Comparison of ENCODE assay signal across 27 cellular contexts in genomic region chr18:36895606-36896005, GRCh38.
"Had no signal": no experiment of that assay in that cellular context is flagged by ENCODE, and none has a peak within 500 bp of the region (broad histone marks: within the 10 kb centered on the region; RNA-seq: fewer than 3 reads in every experiment).

No MANE protein-coding gene starts in this region.

- H3K27ac ChIP-seq: left lung, lower lobe of right lung, right atrium auricular region, right lobe of liver, tibial nerve, uterus had no signal

- FAIRE-seq: islet of Langerhans had no signal

- ATAC-seq: left colon; left lung; lower lobe of right lung; natural killer cell; right lobe of liver; stimulated activated memory B cell treated with anti-CD40 and anti-IgM and Interleukin-4, amounts not matched to agents 10 μg/mL and 1 μg/mL and 100 μg/mL, for 72 hours; stimulated activated naive CD8-positive, alpha-beta T cell treated with anti-CD3 and anti-CD28 coated beads, Interleukin-15, amount 100 ng/mL, for 72 hours had no signal

- H3K36me3 Mint-ChIP-seq: natural killer cell had no signal

- H3K4me1 Mint-ChIP-seq: immature natural killer cell; mesothelial cell of epicardium; naive B cell; natural killer cell; stimulated activated memory B cell treated with anti-CD40 and anti-IgM and Interleukin-4, amounts not matched to agents 10 μg/mL and 1 μg/mL and 100 μg/mL, for 72 hours; stimulated activated naive CD8-positive, alpha-beta T cell treated with anti-CD3 and anti-CD28 coated beads, Interleukin-15, amount 100 ng/mL, for 72 hours had no signal

- H3K27ac Mint-ChIP-seq: immature natural killer cell; mesothelial cell of epicardium; naive B cell; natural killer cell; progenitor cell of endocrine pancreas; stimulated activated memory B cell treated with anti-CD40 and anti-IgM and Interleukin-4, amounts not matched to agents 10 μg/mL and 1 μg/mL and 100 μg/mL, for 72 hours; type B pancreatic cell had no signal

- H3K9me3 Mint-ChIP-seq: stimulated activated memory B cell treated with anti-CD40 and anti-IgM and Interleukin-4, amounts not matched to agents 10 μg/mL and 1 μg/mL and 100 μg/mL, for 72 hours; stimulated activated naive CD8-positive, alpha-beta T cell treated with anti-CD3 and anti-CD28 coated beads, Interleukin-15, amount 100 ng/mL, for 72 hours; type B pancreatic cell had no signal

- H3K9me3 ChIP-seq: ovary, right lobe of liver had no signal

- H3K27me3 Mint-ChIP-seq: naive B cell; progenitor cell of endocrine pancreas; stimulated activated memory B cell treated with anti-CD40 and anti-IgM and Interleukin-4, amounts not matched to agents 10 μg/mL and 1 μg/mL and 100 μg/mL, for 72 hours; stimulated activated naive CD8-positive, alpha-beta T cell treated with anti-CD3 and anti-CD28 coated beads, Interleukin-15, amount 100 ng/mL, for 72 hours; type B pancreatic cell had no signal

- H3K27me3 ChIP-seq: left lung, ovary, right atrium auricular region, right lobe of liver, tibial nerve, uterus had no signal

- H3K4me3 Mint-ChIP-seq: immature natural killer cell; mesothelial cell of epicardium; natural killer cell; stimulated activated memory B cell treated with anti-CD40 and anti-IgM and Interleukin-4, amounts not matched to agents 10 μg/mL and 1 μg/mL and 100 μg/mL, for 72 hours; stimulated activated naive CD8-positive, alpha-beta T cell treated with anti-CD3 and anti-CD28 coated beads, Interleukin-15, amount 100 ng/mL, for 72 hours; type B pancreatic cell had no signal

- DNase-seq: hypothalamus; immature natural killer cell; kidney; left colon; left lung; lower lobe of right lung; mammary epithelial cell; mesenchymal stem cell; naive B cell; natural killer cell; ovary; right lobe of liver; stimulated activated CD4-positive, alpha-beta T cell treated with anti-CD3 and anti-CD28 coated beads, Interleukin-1b, Interleukin-23, amount 100 ng/mL, for 48 hours; stimulated activated CD4-positive, alpha-beta T cell treated with anti-CD3 and anti-CD28 coated beads, Interleukin-2, amount 100 ng/mL, for 48 hours; stimulated activated CD4-positive, alpha-beta T cell treated with anti-CD3 and anti-CD28 coated beads, Interleukin-4, amount 100 ng/mL, for 4 hours; stimulated activated CD8-positive, alpha-beta memory T cell treated with anti-CD3 and anti-CD28 coated beads, Interleukin-4, amount 100 ng/mL, for 48 hours; stimulated activated naive CD4-positive, alpha-beta T cell treated with Interleukin-2 at 50 U/mL for 16 hours; stimulated activated naive CD8-positive, alpha-beta T cell treated with anti-CD3 and anti-CD28 coated beads, Interleukin-15, amount 100 ng/mL, for 72 hours; substantia nigra; uterus had no signal
